Comparison of ENCODE assay signal across 29 cellular contexts in genomic region chr15:39149636-39150035, GRCh38.
"Had no signal": no experiment of that assay in that cellular context is flagged by ENCODE, and none has a peak within 500 bp of the region (broad histone marks: within the 10 kb centered on the region; RNA-seq: fewer than 3 reads in every experiment).

No MANE protein-coding gene starts in this region.

- H3K9me3 Mint-ChIP-seq: activated CD4-positive, alpha-beta T cell treated with anti-CD3 and anti-CD28 coated beads, Interleukin-2, amount 10 ng/mL, durations not matched to agents 7 days and 5 days; activated CD8-positive, alpha-beta T cell treated with anti-CD3 and anti-CD28 coated beads for 36 hours; central memory CD8-positive, alpha-beta T cell; natural killer cell treated with Interleukin-12 subunit alpha and Interleukin-12 subunit beta and Interleukin-15 and Interleukin-18, amount 100 ng/mL, for 72 hours; T-helper 2 cell treated with Interferon-gamma antibody and Interleukin-4, amounts not matched to agents 5 μg/mL and 100 μg/mL, for 36 hours had no signal

- H3K27ac ChIP-seq: adrenal gland, breast epithelium, coronary artery, esophagus muscularis mucosa, gastrocnemius medialis, pancreas, psoas muscle, right atrium auricular region, stomach, suprapubic skin, tibial nerve, WERI-Rb-1 had no signal

- DNase-seq: activated CD4-positive, alpha-beta T cell treated with anti-CD3 and anti-CD28 coated beads, Interleukin-2, amount 10 ng/mL, durations not matched to agents 7 days and 5 days; activated CD4-positive, CD25-positive, alpha-beta regulatory T cell treated with anti-CD3 and anti-CD28 coated beads, Interleukin-2, amount 50 U/mL, for 72 hours; activated CD8-positive, alpha-beta memory T cell treated with anti-CD3 and anti-CD28 coated beads, Interleukin-2, amount 10 ng/mL, durations not matched to agents 7 days and 5 days; activated CD8-positive, alpha-beta T cell treated with anti-CD3 and anti-CD28 coated beads for 36 hours; activated T-cell treated with anti-CD3 and anti-CD28 coated beads for 4 hours; adrenal gland; gastrocnemius medialis; head of caudate nucleus; hypothalamus; left ventricle myocardium superior; mammary epithelial cell; midbrain; pancreas; psoas muscle; stimulated activated CD4-positive, alpha-beta T cell treated with anti-CD3 and anti-CD28 coated beads, Interleukin-4, amount 100 ng/mL, for 24 hours; stomach; WERI-Rb-1 had no signal

- H3K4me1 ChIP-seq: breast epithelium, pancreas, psoas muscle, right atrium auricular region had no signal

- H3K36me3 ChIP-seq: adrenal gland, breast epithelium, esophagus muscularis mucosa, gastrocnemius medialis, pancreas, right atrium auricular region, stomach, suprapubic skin, tibial nerve, WERI-Rb-1 had no signal

- H3K36me3 Mint-ChIP-seq: activated CD8-positive, alpha-beta memory T cell treated with anti-CD3 and anti-CD28 coated beads, Interleukin-2, amount 10 ng/mL, durations not matched to agents 7 days and 5 days; activated naive CD8-positive, alpha-beta T cell; natural killer cell treated with Interleukin-12 subunit alpha and Interleukin-12 subunit beta and Interleukin-15 and Interleukin-18, amount 100 ng/mL, for 72 hours had no signal

- H3K4me1 Mint-ChIP-seq: central memory CD8-positive, alpha-beta T cell had no signal

- H3K27ac Mint-ChIP-seq: activated CD4-positive, alpha-beta T cell treated with anti-CD3 and anti-CD28 coated beads, Interleukin-2, amount 10 ng/mL, durations not matched to agents 7 days and 5 days; activated CD8-positive, alpha-beta memory T cell treated with anti-CD3 and anti-CD28 coated beads, Interleukin-2, amount 10 ng/mL, durations not matched to agents 7 days and 5 days; activated CD8-positive, alpha-beta T cell treated with anti-CD3 and anti-CD28 coated beads for 36 hours; activated naive CD8-positive, alpha-beta T cell; natural killer cell treated with Interleukin-12 subunit alpha and Interleukin-12 subunit beta and Interleukin-15 and Interleukin-18, amount 100 ng/mL, for 72 hours; T-helper 2 cell treated with Interferon-gamma antibody and Interleukin-4, amounts not matched to agents 5 μg/mL and 100 μg/mL, for 36 hours had no signal

- ATAC-seq: activated CD8-positive, alpha-beta memory T cell treated with anti-CD3 and anti-CD28 coated beads, Interleukin-2, amount 10 ng/mL, durations not matched to agents 7 days and 5 days; activated CD8-positive, alpha-beta T cell treated with anti-CD3 and anti-CD28 coated beads for 36 hours; gastrocnemius medialis; left ventricle myocardium superior; pancreas; psoas muscle had no signal

- H3K4me3 ChIP-seq: adrenal gland, breast epithelium, coronary artery, esophagus muscularis mucosa, gastrocnemius medialis, pancreas, psoas muscle, right atrium auricular region, stomach, suprapubic skin, tibial nerve had no signal

- H3K9me3 ChIP-seq: adrenal gland, breast epithelium, esophagus muscularis mucosa, gastrocnemius medialis, pancreas, psoas muscle, right atrium auricular region, stomach, suprapubic skin, tibial nerve had no signal

- FAIRE-seq: pancreas, TTC549, urothelium cell line had no signal

- H3K4me3 Mint-ChIP-seq: activated CD4-positive, alpha-beta T cell treated with anti-CD3 and anti-CD28 coated beads, Interleukin-2, amount 10 ng/mL, durations not matched to agents 7 days and 5 days; activated CD8-positive, alpha-beta memory T cell treated with anti-CD3 and anti-CD28 coated beads, Interleukin-2, amount 10 ng/mL, durations not matched to agents 7 days and 5 days; activated CD8-positive, alpha-beta T cell treated with anti-CD3 and anti-CD28 coated beads for 36 hours; activated naive CD8-positive, alpha-beta T cell; central memory CD8-positive, alpha-beta T cell; natural killer cell treated with Interleukin-12 subunit alpha and Interleukin-12 subunit beta and Interleukin-15 and Interleukin-18, amount 100 ng/mL, for 72 hours; T-helper 2 cell treated with Interferon-gamma antibody and Interleukin-4, amounts not matched to agents 5 μg/mL and 100 μg/mL, for 36 hours had no signal

- H3K27me3 ChIP-seq: adrenal gland, breast epithelium, esophagus muscularis mucosa, gastrocnemius medialis, pancreas, right atrium auricular region, stomach, suprapubic skin, tibial nerve had no signal
